ENCODE assay signal across 1 cellular context in the genomic region with DNA sequence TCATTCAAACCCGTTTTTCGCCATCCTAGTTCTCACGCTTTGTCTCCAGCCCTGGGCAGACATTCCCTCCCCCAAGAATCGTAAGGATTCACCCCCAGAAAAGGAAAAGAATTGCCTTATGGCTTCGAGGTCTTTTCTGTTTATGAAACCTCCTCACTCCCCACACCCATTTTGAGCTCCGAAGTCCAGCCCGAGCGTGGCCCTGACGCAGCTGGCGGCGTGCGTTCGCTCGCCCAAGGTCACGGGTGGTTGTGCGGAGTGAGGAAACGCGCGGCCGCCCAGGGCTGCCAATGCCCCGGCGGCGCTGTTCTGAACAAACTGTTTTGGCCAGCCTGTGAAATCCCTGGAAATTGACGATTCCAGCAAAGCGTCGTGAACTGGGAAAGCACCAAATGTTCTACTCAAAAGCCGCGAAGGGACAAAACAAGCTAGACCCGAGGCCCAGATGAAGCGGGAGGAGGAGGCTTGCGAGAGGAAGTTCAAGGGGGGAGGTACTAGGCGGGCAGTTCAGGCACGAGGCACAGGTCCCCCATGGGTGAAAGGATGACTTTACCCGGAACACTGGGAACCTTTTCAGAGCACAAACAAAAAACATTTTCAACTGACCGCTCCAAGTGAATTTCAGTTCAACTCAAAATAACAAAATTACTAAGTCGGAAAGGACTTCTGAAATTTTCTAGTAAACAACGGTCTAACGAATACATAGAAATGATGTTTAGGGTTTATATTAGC.
TF ChIP-seq lines count a peak whose summit lies in the region.

No MANE protein-coding gene starts in this region.

TF ChIP-seq in GM23338, 12 proteins besides CTCF, POLR2A, EP300 and RAD21 (continued from another document):
- TF ChIP-seq ETS1 (IDR thresholded peaks at IDR 0.05), result no peak
- TF ChIP-seq ZNF462 (CRISPR knock-in tag; IDR thresholded peaks at IDR 0.05), result no peak
- TF ChIP-seq CREB1 (CRISPR knock-in tag; IDR thresholded peaks at IDR 0.05; ENCODE audit: low read depth), result no peak
- TF ChIP-seq EZH2 (IDR thresholded peaks at IDR 0.05; ENCODE audit: low read depth, unreplicated experiment), result no peak
